In genomic region chr7:146659732-146660131, GRCh38 we compare ENCODE assay signal across 22 cellular contexts.
"Had no signal": no experiment of that assay in that cellular context is flagged by ENCODE, and none has a peak within 500 bp of the region (broad histone marks: within the 10 kb centered on the region; RNA-seq: fewer than 3 reads in every experiment).

No MANE protein-coding gene starts in this region.

- ATAC-seq: activated CD8-positive, alpha-beta memory T cell treated with anti-CD3 and anti-CD28 coated beads, Interleukin-2, amount 10 ng/mL, durations not matched to agents 7 days and 5 days; activated CD8-positive, alpha-beta T cell treated with anti-CD3 and anti-CD28 coated beads for 36 hours; heart right ventricle; left lobe of liver; sciatic nerve; stimulated activated memory B cell treated with anti-CD40 and anti-IgM and Interleukin-4, amounts not matched to agents 10 μg/mL and 1 μg/mL and 100 μg/mL, for 72 hours had no signal

- H3K9me3 ChIP-seq: heart right ventricle, stomach, suprapubic skin, tibial nerve, uterus had no signal

- H3K27ac ChIP-seq: heart right ventricle, stomach, suprapubic skin, tibial nerve, uterus, WERI-Rb-1 had no signal

- H3K4me3 ChIP-seq: heart right ventricle, lung, smooth muscle cell, stomach, suprapubic skin, tibial nerve, uterus had no signal

- H3K4me1 ChIP-seq: heart right ventricle, stomach, suprapubic skin, tibial nerve, uterus had no signal

- DNase-seq: activated CD4-positive, alpha-beta T cell treated with anti-CD3 and anti-CD28 coated beads, Interleukin-2, amount 10 ng/mL, durations not matched to agents 7 days and 5 days; activated CD4-positive, CD25-positive, alpha-beta regulatory T cell treated with anti-CD3 and anti-CD28 coated beads, Interleukin-2, amount 50 U/mL, for 72 hours; activated CD8-positive, alpha-beta memory T cell treated with anti-CD3 and anti-CD28 coated beads, Interleukin-2, amount 10 ng/mL, durations not matched to agents 7 days and 5 days; activated CD8-positive, alpha-beta T cell treated with anti-CD3 and anti-CD28 coated beads for 36 hours; activated gamma-delta T cell; activated T-cell treated with anti-CD3 and anti-CD28 coated beads for 4 hours; effector CD4-positive, alpha-beta T cell; foreskin fibroblast; heart right ventricle; naive B cell; occipital lobe; stimulated activated CD4-positive, alpha-beta T cell treated with anti-CD3 and anti-CD28 coated beads, Interleukin-15, amount 100 ng/mL, for 24 hours; stomach; uterus; WERI-Rb-1 had no signal

- H3K27me3 ChIP-seq: heart right ventricle, stomach, suprapubic skin, tibial nerve, uterus had no signal

- H3K36me3 ChIP-seq: heart right ventricle, stomach, suprapubic skin, tibial nerve, uterus, WERI-Rb-1 had no signal
